ENCODE assay signal across 9 cellular contexts in genomic region chr21:36068748-36069398, GRCh38. TPM values are rescaled to one million over a fixed set of nuclear protein-coding genes. Genes with fewer than 3 reads are reported as not detected.
A peak's percentile ranks its signal among the peaks of the same experiment; 100 is the strongest.
DNase-seq lines count a peak whose midpoint lies in the region; ATAC-seq and TF ChIP-seq lines count a peak whose summit lies in the region.
"Had no signal": no experiment of that assay in that cellular context is flagged by ENCODE, and none has a peak within 500 bp of the region (broad histone marks: within the 10 kb centered on the region; RNA-seq: fewer than 3 reads in every experiment).

No MANE protein-coding gene starts in this region.

- H3K4me3 Mint-ChIP-seq in Calu3 (ENCODE audit: low read depth, unreplicated experiment), result peak overlapping the region; percentile 93
- peak overlapping the region; percentile 90 for H3K4me3 Mint-ChIP-seq in stimulated activated effector memory CD8-positive, alpha-beta T cell treated with anti-CD3 and anti-CD28 coated beads, Interleukin-12 subunit alpha, Interleukin-12 subunit beta, amount 100 ng/mL, for 72 hours

- TF ChIP-seq CTCF in Calu3 (IDR thresholded peaks at IDR 0.05; ENCODE audit: unreplicated experiment) (no peak), SU-DHL-6 (IDR thresholded peaks at IDR 0.05; ENCODE audit: insufficient read depth, low read length, poor library complexity, severe bottlenecking) (no peak), esophagus squamous epithelium (IDR thresholded peaks at IDR 0.05) (no peak), testis (IDR thresholded peaks at IDR 0.05) (no peak)

- H3K79me2 ChIP-seq in SU-DHL-6 (ENCODE audit: insufficient read depth, low read length), result no peaks in the 10 kb centered on the region

- no peaks in the 10 kb centered on the region for H3F3A ChIP-seq in SU-DHL-6 (ENCODE audit: insufficient read depth)

- no peak overlapping the region for H3K27ac ChIP-seq in SU-DHL-6 (ENCODE audit: low read depth, low read length)
- H3K27ac ChIP-seq in esophagus squamous epithelium, result peak overlapping the region; percentile 92 to 97 (median 94)
- H3K27ac ChIP-seq in testis, result peak overlapping the region in 1 of 2 donors; percentile 84

- WGBS in esophagus squamous epithelium, 2 donors, result 91 to 95% methylated on average over 5 of the region's 5 CpGs
- 88 to 91% methylated on average over 5 of the region's 5 CpGs for WGBS in testis, 2 donors

- TF ChIP-seq POLR2A in esophagus squamous epithelium (IDR thresholded peaks at IDR 0.05) (no peak), testis (IDR thresholded peaks at IDR 0.05) (no peak)

- no peaks in the 10 kb centered on the region for H3K27me3 Mint-ChIP-seq in Calu3 (ENCODE audit: unreplicated experiment)

- peaks cover 7% of the 10 kb centered on the region; the same call in 1 of the 2 replicates for H3K36me3 ChIP-seq in SU-DHL-6 (ENCODE audit: low read length)
- peaks cover 0 to 26% (median 4%) of the 10 kb centered on the region in 3 donors for H3K36me3 ChIP-seq in esophagus squamous epithelium
- no peaks in the 10 kb centered on the region for H3K36me3 ChIP-seq in testis (ENCODE audit: low read depth, missing control alignments)
- H3K36me3 ChIP-seq: prostate gland had no signal

- H3K4me1 Mint-ChIP-seq in Calu3 (ENCODE audit: low read depth, unreplicated experiment), result peaks cover 28% of the 10 kb centered on the region
- peaks cover 44% of the 10 kb centered on the region for H3K4me1 Mint-ChIP-seq in stimulated activated effector memory CD8-positive, alpha-beta T cell treated with anti-CD3 and anti-CD28 coated beads, Interleukin-12 subunit alpha, Interleukin-12 subunit beta, amount 100 ng/mL, for 72 hours

- intact Hi-C loops in Calu3 (cut with micrococcal nuclease; ENCODE audit: unreplicated experiment) (no loop called here), esophagus squamous epithelium (cut with DNase I) (no loop called here), testis (cut with DNase I; ENCODE audit: low total_unique reads) (no loop called here)

- H4K20me1 ChIP-seq in SU-DHL-6 (ENCODE audit: low read depth, low read length), result no peaks in the 10 kb centered on the region

- H3K4me2 ChIP-seq in SU-DHL-6 (ENCODE audit: low read depth, low read length, poor library complexity, severe bottlenecking), result peak overlapping the region; percentile 52

- peak overlapping the region; percentile 56 for H3K27ac Mint-ChIP-seq in Calu3 (ENCODE audit: unreplicated experiment)
- no peak overlapping the region for H3K27ac Mint-ChIP-seq in stimulated activated effector memory CD8-positive, alpha-beta T cell treated with anti-CD3 and anti-CD28 coated beads, Interleukin-12 subunit alpha, Interleukin-12 subunit beta, amount 100 ng/mL, for 72 hours

- DNase-seq in Calu3 (no peak), esophagus squamous epithelium (lab: John Stamatoyannopoulos, UW) (no peak), NCI-H524 (lab: John Stamatoyannopoulos, UW) (no peak), testis (no peak)
- no peak for DNase-seq in stimulated activated effector memory CD8-positive, alpha-beta T cell treated with anti-CD3 and anti-CD28 coated beads, Interleukin-12 subunit alpha, Interleukin-12 subunit beta, amount 100 ng/mL, for 72 hours (ENCODE audit: low spot score in 2 of 2)

- H3K36me3 Mint-ChIP-seq in Calu3 (ENCODE audit: insufficient read depth, unreplicated experiment), result peaks cover 23% of the 10 kb centered on the region
- H3K36me3 Mint-ChIP-seq in stimulated activated effector memory CD8-positive, alpha-beta T cell treated with anti-CD3 and anti-CD28 coated beads, Interleukin-12 subunit alpha, Interleukin-12 subunit beta, amount 100 ng/mL, for 72 hours, result peaks cover 15% of the 10 kb centered on the region

- peaks cover 11% of the 10 kb centered on the region for H3K9me3 ChIP-seq in SU-DHL-6 (ENCODE audit: insufficient read depth, low read length)
- H3K9me3 ChIP-seq in esophagus squamous epithelium, result peaks cover 0 to 5% (median 3%) of the 10 kb centered on the region in 3 donors
- H3K9me3 ChIP-seq in testis, result no peaks in the 10 kb centered on the region
- H3K9me3 ChIP-seq: prostate gland had no signal

- ATAC-seq in stimulated activated effector memory CD8-positive, alpha-beta T cell treated with anti-CD3 and anti-CD28 coated beads, Interleukin-12 subunit alpha, Interleukin-12 subunit beta, amount 100 ng/mL, for 72 hours, result no peak
- ATAC-seq in GM21390 (IDR thresholded peaks at IDR 0.05; ENCODE audit: unreplicated experiment), result no peak
- no peak for ATAC-seq in HG03280 (IDR thresholded peaks at IDR 0.05; ENCODE audit: unreplicated experiment)

- H2AFZ ChIP-seq in SU-DHL-6 (ENCODE audit: low read depth, low read length, severe bottlenecking), result peak overlapping the region; percentile 82

- no peaks in the 10 kb centered on the region for H3K9me2 ChIP-seq in SU-DHL-6 (replicated peaks; ENCODE audit: insufficient read depth, low read length)

- BruUV-seq in Calu3 (replicated peaks; lab: Mats Ljungman, UMichigan), result no TSS peak

- H3K4me3 ChIP-seq in SU-DHL-6 (ENCODE audit: insufficient read depth, low read length, poor library complexity, severe bottlenecking) (peak overlapping the region; percentile 48), esophagus squamous epithelium (no peak overlapping the region), testis (no peak overlapping the region)

- peaks cover 3 to 54% (median 28%) of the 10 kb centered on the region in 3 donors for H3K4me1 ChIP-seq in esophagus squamous epithelium
- peaks cover 13% of the 10 kb centered on the region for H3K4me1 ChIP-seq in testis

- H3K27me3 ChIP-seq in SU-DHL-6 (ENCODE audit: low read length) (no peaks in the 10 kb centered on the region), esophagus squamous epithelium (no peaks in the 10 kb centered on the region), testis (no peaks in the 10 kb centered on the region)

- no peak overlapping the region for H3K9ac ChIP-seq in SU-DHL-6 (ENCODE audit: low read length)

- H3K9me3 Mint-ChIP-seq in Calu3 (ENCODE audit: low read depth, unreplicated experiment), result peaks cover 3% of the 10 kb centered on the region
- H3K9me3 Mint-ChIP-seq in stimulated activated effector memory CD8-positive, alpha-beta T cell treated with anti-CD3 and anti-CD28 coated beads, Interleukin-12 subunit alpha, Interleukin-12 subunit beta, amount 100 ng/mL, for 72 hours, result peaks cover 3% of the 10 kb centered on the region

- CTCF ChIA-PET in Calu3 (lab: Charles Lee), result interaction anchor here (0.7 to 0.9 kb wide), 2 partner anchors 9 to 635 kb away, joined by 3 to 4 read pairs; partner anchors contain the start of gene SETD4

RNA-seq across cellular contexts. Expression of gene CBR1, which starts 1.0 kb away (rescaled TPM):
- 57.8 and 72.2 TPM in 2 replicates for total RNA-seq in Calu3 (2022)
- 100 to 1,000 TPM; 320 to 932 (median 584) TPM for total RNA-seq in esophagus squamous epithelium
- 100 to 1,000 TPM in 1 of 2 donors, 10 to 100 TPM in 1; 78.9 to 137 TPM for total RNA-seq in testis
- 44.1 TPM for polyA plus RNA-seq in testis (ENCODE audit: insufficient read depth, low read depth, low replicate concordance)

RNA-seq across cellular contexts. Expression of gene SETD4, which starts 8.5 kb away (rescaled TPM):
- total RNA-seq in Calu3 (2022), result 20.1 and 24.7 TPM in 2 replicates
- total RNA-seq in esophagus squamous epithelium, result 10 to 100 TPM in 3 of 4 donors, 1 to 10 TPM in 1; 9.9 to 30.1 (median 14.6) TPM
- 10 to 100 TPM; 52.3 to 62.7 TPM for total RNA-seq in testis
- polyA plus RNA-seq in testis (ENCODE audit: insufficient read depth, low read depth, low replicate concordance), result 52.3 TPM
